Comparison of ENCODE assay signal across 8 cellular contexts in the genomic region with DNA sequence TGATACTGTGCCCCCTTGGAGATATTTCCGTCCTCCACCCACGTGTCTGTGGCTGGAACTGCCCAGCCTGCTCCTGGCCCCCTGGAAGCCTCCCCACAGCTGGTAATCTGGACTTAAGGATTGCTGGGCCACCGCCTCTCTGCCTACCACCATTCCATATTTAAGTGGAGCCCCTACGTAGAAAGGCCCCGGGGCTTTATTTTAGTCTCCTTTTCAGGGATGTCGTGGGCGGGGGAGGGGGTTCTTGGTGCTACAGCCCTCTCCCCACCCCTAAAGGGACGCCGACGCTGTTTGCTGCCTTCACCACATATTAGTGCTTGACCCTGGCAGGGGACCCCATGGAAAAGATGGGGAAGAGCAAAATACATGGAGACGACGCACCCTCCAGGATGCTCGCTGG. TPM values are rescaled to one million over a fixed set of nuclear protein-coding genes. Genes with fewer than 3 reads are reported as not detected.
DNase-seq lines count a peak whose midpoint lies in the region; ATAC-seq lines count a peak whose summit lies in the region.

No MANE protein-coding gene starts in this region.

- ATAC-seq in activated T-cell treated with anti-CD3 and anti-CD28 coated beads, Interleukin-2, amount 50 U/mL, for 4 hours = no peak
- no peak for ATAC-seq in HG03025 (IDR thresholded peaks at IDR 0.05; ENCODE audit: low FRiP score, unreplicated experiment)

- H3K4me1 Mint-ChIP-seq in activated T-cell treated with anti-CD3 and anti-CD28 coated beads, Interleukin-2, amount 50 U/mL, for 4 hours (ENCODE audit: low read depth) = peaks cover 30% of the 10 kb centered on the region

- H3K4me3 ChIP-seq in muscle layer of duodenum (ENCODE audit: low read depth in 1 of 2, low read length in 2 of 2) (peak overlapping the region; percentile 9 to 59), urinary bladder (ENCODE audit: low read depth, low read length) (no peak overlapping the region)

- H3K36me3 Mint-ChIP-seq in activated T-cell treated with anti-CD3 and anti-CD28 coated beads, Interleukin-2, amount 50 U/mL, for 4 hours (ENCODE audit: insufficient read depth) = no peaks in the 10 kb centered on the region

- no peaks in the 10 kb centered on the region for H3K27me3 ChIP-seq in muscle layer of duodenum (ENCODE audit: low read depth, low read length)

- peaks cover 0 to 40% of the 10 kb centered on the region in 2 donors for H3K36me3 ChIP-seq in muscle layer of duodenum (ENCODE audit: control insufficient read depth in 1 of 2, insufficient read depth in 2 of 2, low read length in 2 of 2)
- peaks cover 2% of the 10 kb centered on the region for H3K36me3 ChIP-seq in urinary bladder (ENCODE audit: insufficient read depth)

- H3K9me3 Mint-ChIP-seq in activated T-cell treated with anti-CD3 and anti-CD28 coated beads, Interleukin-2, amount 50 U/mL, for 4 hours = no peaks in the 10 kb centered on the region

- H3K27ac ChIP-seq in cingulate gyrus (ENCODE audit: low read depth, low read length) (peak overlapping the region; percentile 93), muscle layer of duodenum (ENCODE audit: low read length) (peak overlapping the region; percentile 90), urinary bladder (ENCODE audit: low read depth) (peak overlapping the region; percentile 98)

- 27% methylated on average over 13 of the region's 13 CpGs for WGBS in urinary bladder

- H3K4me1 ChIP-seq in muscle layer of duodenum (ENCODE audit: control insufficient read depth in 1 of 2, insufficient read depth in 2 of 2, low read length in 2 of 2) (peaks cover 0 to 24% of the 10 kb centered on the region in 2 donors), urinary bladder (ENCODE audit: insufficient read depth) (peaks cover 2% of the 10 kb centered on the region)

- no peaks in the 10 kb centered on the region for H3K9me3 ChIP-seq in muscle layer of duodenum (ENCODE audit: control insufficient read depth in 1 of 2, low read length in 2 of 2)

- DNase-seq in activated T-cell treated with anti-CD3 and anti-CD28 coated beads, Interleukin-2, amount 50 U/mL, for 4 hours = no peak
- DNase-seq in activated T-cell treated with anti-CD3 and anti-CD28 coated beads for 4 hours (no peak), GM19238 (ENCODE audit: insufficient read length, low spot score) (no peak)
- DNase-seq in stimulated activated CD8-positive, alpha-beta memory T cell treated with anti-CD3 and anti-CD28 coated beads, Interleukin-4, amount 100 ng/mL, for 48 hours = no peak

- no peaks in the 10 kb centered on the region for H3K27me3 Mint-ChIP-seq in activated T-cell treated with anti-CD3 and anti-CD28 coated beads, Interleukin-2, amount 50 U/mL, for 4 hours (ENCODE audit: low read depth)

- peak overlapping the region; percentile 99 for H3K4me3 Mint-ChIP-seq in activated T-cell treated with anti-CD3 and anti-CD28 coated beads, Interleukin-2, amount 50 U/mL, for 4 hours

RNA-seq across cellular contexts. Expression of gene NOP53, which starts 2.7 kb away (rescaled TPM):
- total RNA-seq in activated T-cell treated with anti-CD3 and anti-CD28 coated beads, Interleukin-2, amount 50 U/mL, for 4 hours = 100 to 1,000 TPM; 260 to 295 (median 277) TPM
- 51.2 TPM for total RNA-seq in urinary bladder
- polyA plus RNA-seq in urinary bladder = 690 TPM

RNA-seq across cellular contexts. Expression of gene EHD2, which starts 29.4 kb away (rescaled TPM):
- total RNA-seq in activated T-cell treated with anti-CD3 and anti-CD28 coated beads, Interleukin-2, amount 50 U/mL, for 4 hours = under 1 TPM; 0.26 to 0.66 (median 0.43) TPM
- total RNA-seq in urinary bladder = 53.1 TPM
- polyA plus RNA-seq in urinary bladder = 188 TPM

RNA-seq across cellular contexts. Expression of gene SELENOW, which starts 35.9 kb away (rescaled TPM):
- 10 to 100 TPM; 57.7 to 68.0 (median 62.5) TPM for total RNA-seq in activated T-cell treated with anti-CD3 and anti-CD28 coated beads, Interleukin-2, amount 50 U/mL, for 4 hours
- 186 TPM for total RNA-seq in urinary bladder
- polyA plus RNA-seq in urinary bladder = 566 TPM

Comparison
In these comparisons a context has a peak if more than half of its experiments do, and no peak if none do; other contexts are left out.
1. RNA of gene EHD2, which starts 29.4 kb away (total RNA-seq): 53.1 TPM in urinary bladder (single experiment); 0.26 to 0.66 TPM in activated T-cell treated with anti-CD3 and anti-CD28 coated beads, Interleukin-2, amount 50 U/mL, for 4 hours; every median in the first group is over 10 times any median in the second.
2. Peak in every context shown above with its lines, with median percentiles within 50 percentile points of each other: H3K27ac ChIP-seq.